In genomic region chr9:127449332-127449966, GRCh38 we compare ENCODE assay signal across 8 cellular contexts. TPM values are rescaled to one million over a fixed set of nuclear protein-coding genes. Genes with fewer than 3 reads are reported as not detected.
A peak's percentile ranks its signal among the peaks of the same experiment; 100 is the strongest.
DNase-seq lines count a peak whose midpoint lies in the region; ATAC-seq, FAIRE-seq and TF ChIP-seq lines count a peak whose summit lies in the region.

No MANE protein-coding gene starts in this region.

- H3K27me3 ChIP-seq in BJ (ENCODE audit: control insufficient read depth, insufficient read depth, low read length), result no peaks in the 10 kb centered on the region
- H3K27me3 ChIP-seq in KMS-11 (ENCODE audit: insufficient read depth, low read depth), result no peaks in the 10 kb centered on the region
- no peaks in the 10 kb centered on the region for H3K27me3 ChIP-seq in brain microvascular endothelial cell (replicated peaks)
- H3K27me3 ChIP-seq in mucosa of stomach (ENCODE audit: control insufficient read depth, insufficient read depth, low read length), result no peaks in the 10 kb centered on the region

- TF ChIP-seq POLR2A in H54 (IDR thresholded peaks at IDR 0.05; ENCODE audit: low read depth, low read length), result no peak

- H2AFZ ChIP-seq in KMS-11 (ENCODE audit: low read depth), result no peak overlapping the region

- H3K9ac ChIP-seq in KMS-11 (peak overlapping the region; percentile 99; the same call in 1 of the 2 replicates), mucosa of stomach (ENCODE audit: low read length) (peak overlapping the region; percentile 96)

- in situ Hi-C loops in brain microvascular endothelial cell (cut with HindIII; ENCODE audit: low pct_ligation_motif_present, low sequenced_read_pairs), result no loop called here

- POLR2A ChIA-PET in BJ (lab: Charles Lee), result interaction anchor here (0.5 kb wide), 1 partner anchor 9 kb away, joined by 3 read pairs; no protein-coding TSS in a partner anchor

- peak overlapping the region; percentile 96 for H3K4me3 ChIP-seq in BJ (ENCODE audit: low read depth, low read length)
- H3K4me3 ChIP-seq in KMS-11 (IDR thresholded peaks at IDR 0.05; ENCODE audit: insufficient read depth, low read depth, low read length), result no peak overlapping the region
- H3K4me3 ChIP-seq in brain microvascular endothelial cell (ENCODE audit: low read depth, low read length), result peak overlapping the region; percentile 99
- peak overlapping the region; percentile 95 for H3K4me3 ChIP-seq in mucosa of stomach (ENCODE audit: low read length)

- H3K27ac ChIP-seq in KMS-11 (peak overlapping the region; percentile 93), brain microvascular endothelial cell (peak overlapping the region; percentile 79)

- no peak for FAIRE-seq in H54 (lab: Jason Lieb, UNC)

- CTCF ChIA-PET in BJ (lab: Yijun Ruan, JAX), result interaction anchor here (0.7 to 1.0 kb wide), 2 partner anchors 106 to 334 kb away, joined by 3 to 4 read pairs; no protein-coding TSS in a partner anchor

- peaks cover 36% of the 10 kb centered on the region for H3K79me2 ChIP-seq in KMS-11 (ENCODE audit: insufficient read depth, low read depth)

- DNase-seq in BJ (ENCODE audit: low read depth) (no peak), brain microvascular endothelial cell (no peak), sciatic nerve (ENCODE audit: low spot score) (no peak), H54 (ENCODE audit: insufficient read length, low spot score) (no peak), C1 segment of cervical spinal cord (lab: John Stamatoyannopoulos, UW) (no peak)

- peaks cover 32% of the 10 kb centered on the region for H3K36me3 ChIP-seq in BJ (ENCODE audit: control insufficient read depth, insufficient read depth, low read length)
- peaks cover 34% of the 10 kb centered on the region; the same call in 1 of the 2 replicates for H3K36me3 ChIP-seq in KMS-11 (ENCODE audit: insufficient read depth)
- peaks cover 68% of the 10 kb centered on the region for H3K36me3 ChIP-seq in brain microvascular endothelial cell (replicated peaks)
- H3K36me3 ChIP-seq in mucosa of stomach (ENCODE audit: control insufficient read depth, insufficient read depth, low read length), result peaks cover 34% of the 10 kb centered on the region

- H4K20me1 ChIP-seq in KMS-11 (ENCODE audit: insufficient read depth), result peaks cover 9% of the 10 kb centered on the region; the same call in 1 of the 2 replicates

- intact Hi-C loops in sciatic nerve (cut with DNase I), result no loop called here

- TF ChIP-seq CTCF in BJ (IDR thresholded peaks at IDR 0.05; ENCODE audit: insufficient read depth, low read depth, low read length) (no peak), KMS-11 (conservative IDR thresholded peaks at IDR 0.05; ENCODE audit: low read depth, low read length) (no peak), brain microvascular endothelial cell (IDR thresholded peaks at IDR 0.05; ENCODE audit: low read depth, low read length, missing control alignments) (no peak)

- ATAC-seq in sciatic nerve (no peak), GM19328 (IDR thresholded peaks at IDR 0.05; ENCODE audit: unreplicated experiment) (no peak)

- H3K4me2 ChIP-seq in KMS-11, result peak overlapping the region; percentile 94

- H3K9me3 ChIP-seq in mucosa of stomach (ENCODE audit: control insufficient read depth, low read length), result no peaks in the 10 kb centered on the region

- peaks cover 22% of the 10 kb centered on the region for H3K4me1 ChIP-seq in KMS-11 (ENCODE audit: low read depth, poor library complexity, severe bottlenecking)
- peaks cover 29% of the 10 kb centered on the region for H3K4me1 ChIP-seq in mucosa of stomach (ENCODE audit: control insufficient read depth, insufficient read depth, low read length)

RNA-seq across cellular contexts. Expression of gene RPL12, which starts 1.8 kb away (rescaled TPM):
- 2,343 and 2,359 TPM in 2 replicates for polyA plus RNA-seq in BJ (2011; rRNA removed)
- 989 and 1,794 TPM in 2 replicates for polyA minus RNA-seq in BJ (2011; rRNA and poly(A)+ RNA removed)
- total RNA-seq in sciatic nerve, result 894 TPM

RNA-seq across cellular contexts. Expression of gene LRSAM1, which starts 1.9 kb away (rescaled TPM):
- 3.5 and 5.2 TPM in 2 replicates for polyA plus RNA-seq in BJ (2011; rRNA removed)
- polyA minus RNA-seq in BJ (2011; rRNA and poly(A)+ RNA removed), result 4.5 and 4.6 TPM in 2 replicates
- total RNA-seq in sciatic nerve, result 27.0 TPM

RNA-seq across cellular contexts. Expression of gene ZNF79, which starts 25.3 kb away (rescaled TPM):
- polyA plus RNA-seq in BJ (2011; rRNA removed), result 5.3 and 6.9 TPM in 2 replicates
- 10.4 and 18.1 TPM in 2 replicates for polyA minus RNA-seq in BJ (2011; rRNA and poly(A)+ RNA removed)
- total RNA-seq in sciatic nerve, result 12.8 TPM

RNA-seq across cellular contexts. Expression of gene SLC2A8, which starts 52.5 kb away (rescaled TPM):
- 9.5 and 16.7 TPM in 2 replicates for polyA plus RNA-seq in BJ (2011; rRNA removed)
- polyA minus RNA-seq in BJ (2011; rRNA and poly(A)+ RNA removed), result 6.0 and 11.2 TPM in 2 replicates
- 22.5 TPM for total RNA-seq in sciatic nerve
